ENCODE assay signal across 7 cellular contexts in the genomic region with DNA sequence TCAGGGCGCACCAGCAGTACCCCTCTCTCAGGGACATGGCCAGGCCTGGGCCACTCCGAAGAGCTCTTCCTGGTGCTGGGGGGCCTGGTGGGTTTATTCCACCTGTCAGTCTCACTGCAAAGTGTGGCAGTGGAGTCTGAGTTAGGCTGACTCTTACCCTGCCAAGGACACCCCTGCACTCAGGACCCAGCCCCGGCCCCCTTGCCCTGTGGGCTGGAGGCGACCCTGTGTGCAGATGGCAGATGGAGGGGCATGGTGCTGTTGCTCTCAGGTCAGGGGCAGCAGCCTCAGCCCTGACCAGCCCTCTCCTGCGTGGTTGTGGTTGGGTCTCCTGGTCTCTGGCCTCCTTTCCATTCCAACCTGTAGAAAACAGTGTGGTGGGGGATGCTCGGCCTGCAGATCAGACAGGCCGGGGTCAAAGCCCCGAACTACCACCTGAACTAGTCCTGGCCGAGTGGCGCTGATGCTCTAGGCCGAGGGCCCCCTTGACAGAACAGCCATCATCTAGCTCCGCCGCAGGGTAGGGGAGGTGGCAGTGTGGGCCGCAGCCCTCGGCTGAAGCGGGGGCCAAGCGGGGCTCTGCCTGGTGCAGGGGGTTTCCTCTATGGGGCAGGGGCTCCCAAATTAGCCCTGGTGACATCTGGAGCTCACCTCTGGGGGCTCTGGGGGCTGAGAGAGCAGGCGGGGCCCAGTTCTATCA. TPM values are rescaled to one million over a fixed set of nuclear protein-coding genes. Genes with fewer than 3 reads are reported as not detected.
DNase-seq lines count a peak whose midpoint lies in the region; ATAC-seq, FAIRE-seq and TF ChIP-seq lines count a peak whose summit lies in the region.
"Not testable (repeated sequence)": the region's sequence is repeated elsewhere in the genome, so short reads cannot be mapped to it uniquely, and the experiment has no call there.
"Had no signal": no experiment of that assay in that cellular context is flagged by ENCODE, and none has a peak within 500 bp of the region (broad histone marks: within the 10 kb centered on the region; RNA-seq: fewer than 3 reads in every experiment).

No MANE protein-coding gene starts in this region.

- not testable (repeated sequence) for H3K23ac ChIP-seq in neuronal stem cell (ENCODE audit: low read depth, low read length, poor library complexity)

- peak overlapping the region; percentile 56; the same call in 1 of the 2 replicates for H3K27ac ChIP-seq in BLaER1
- H3K27ac ChIP-seq in BLaER1 treated with 17β-estradiol and CSF1 and Interleukin-3, amounts not matched to agents 10 nM and 100 nM; K562 (ENCODE audit: extremely low read depth, low read depth, low read length); neuronal stem cell (replicated peaks; ENCODE audit: low read length): not testable (repeated sequence)

- not testable (repeated sequence) for ATAC-seq in K562

- H2AK5ac ChIP-seq in neuronal stem cell (ENCODE audit: low read depth, low read length), result not testable (repeated sequence)

- peaks cover 18% of the 10 kb centered on the region for H3K4me1 Mint-ChIP-seq in neural crest cell

- H2BK15ac ChIP-seq in neuronal stem cell (ENCODE audit: low read length), result peak overlapping the region; percentile 26

- not testable (repeated sequence) for H2BK5ac ChIP-seq in neuronal stem cell (ENCODE audit: low read length)

- H2AFZ ChIP-seq in K562 (ENCODE audit: low read depth, low read length); neuronal stem cell (ENCODE audit: low read length): not testable (repeated sequence)

- H3K27me3 Mint-ChIP-seq in neural crest cell (ENCODE audit: low read depth), result not testable (repeated sequence)

- TF ChIP-seq POLR2A in K562 (conservative IDR thresholded peaks at IDR 0.05), result not testable (repeated sequence)

- H4K20me1 ChIP-seq in BLaER1; BLaER1 treated with 17β-estradiol and CSF1 and Interleukin-3, amounts not matched to agents 10 nM and 100 nM: not testable (repeated sequence)
- H4K20me1 ChIP-seq in K562 (replicated peaks; ENCODE audit: control insufficient read depth, insufficient read depth, low read length), result peaks cover 27% of the 10 kb centered on the region

- H3K4me3 ChIP-seq in BLaER1; BLaER1 treated with 17β-estradiol and CSF1 and Interleukin-3, amounts not matched to agents 10 nM and 100 nM; K562; neuronal stem cell (ENCODE audit: low read length in 2 of 2): not testable (repeated sequence)

- peak overlapping the region; percentile 52 for H3K18ac ChIP-seq in neuronal stem cell (ENCODE audit: low read length)

- H3K4me3 Mint-ChIP-seq in neural crest cell, result not testable (repeated sequence)

- H4K8ac ChIP-seq in neuronal stem cell (ENCODE audit: low read depth, low read length), result not testable (repeated sequence)

- H3K14ac ChIP-seq in neuronal stem cell (ENCODE audit: low read length), result not testable (repeated sequence)

- not testable (repeated sequence) for H4K91ac ChIP-seq in neuronal stem cell (ENCODE audit: low read depth, low read length, poor library complexity)

- not testable (repeated sequence) for TF ChIP-seq CTCF in K562 (IDR thresholded peaks at IDR 0.05 in 2 of 3, conservative IDR thresholded peaks at IDR 0.05 in 1 of 3; ENCODE audit: insufficient read depth in 2 of 3, low read depth in 1 of 3, low read length in 3 of 3); neural crest cell (conservative IDR thresholded peaks at IDR 0.05)

- in situ Hi-C loops in K562 (cut with MboI), result not testable (repeated sequence)

- not testable (repeated sequence) for TF ChIP-seq RAD21 in K562 (CRISPR knock-in tag; conservative IDR thresholded peaks at IDR 0.05 in 1 of 2, IDR thresholded peaks at IDR 0.05 in 1 of 2)

- H3K9ac ChIP-seq in BLaER1; neuronal stem cell (ENCODE audit: low read depth, low read length, poor library complexity): not testable (repeated sequence)
- H3K9ac ChIP-seq in BLaER1 treated with 17β-estradiol and CSF1 and Interleukin-3, amounts not matched to agents 10 nM and 100 nM, result peak overlapping the region in 2 of 11 experiments; percentile 9 to 11; a peak in 1 of 22 replicates
- peak overlapping the region in 1 of 2 experiments; percentile 23; a peak in 1 of 4 replicates for H3K9ac ChIP-seq in K562 (ENCODE audit: insufficient read depth in 1 of 2, low read depth in 2 of 2, low read length in 2 of 2)

- not testable (repeated sequence) for H3K36me3 ChIP-seq in BLaER1; BLaER1 treated with 17β-estradiol and CSF1 and Interleukin-3, amounts not matched to agents 10 nM and 100 nM; K562 (ENCODE audit: control insufficient read depth, insufficient read depth, low read length); neuronal stem cell (replicated peaks in 1 of 2; ENCODE audit: control insufficient read depth in 2 of 2, insufficient read depth in 2 of 2, low read length in 2 of 2)

- TF ChIP-seq EP300 in K562 (IDR thresholded peaks at IDR 0.05; ENCODE audit: low read length), result not testable (repeated sequence)

- peak overlapping the region; percentile 35 for H3K27ac Mint-ChIP-seq in neural crest cell (ENCODE audit: unreplicated experiment)

- H3K4me2 ChIP-seq in BLaER1, result peak overlapping the region; percentile 67
- H3K4me2 ChIP-seq in BLaER1 treated with 17β-estradiol and CSF1 and Interleukin-3, amounts not matched to agents 10 nM and 100 nM, result peak overlapping the region in 7 of 11 experiments; percentile 39 to 68 (median 51); a peak in 12 of 22 replicates
- H3K4me2 ChIP-seq in K562 (ENCODE audit: insufficient read depth, low read length); neuronal stem cell (ENCODE audit: insufficient read depth, low read length, poor library complexity, severe bottlenecking): not testable (repeated sequence)

- H3K4me1 ChIP-seq in BLaER1 (peaks cover 82% of the 10 kb centered on the region), K562 (replicated peaks in 1 of 2; ENCODE audit: control insufficient read depth in 2 of 2, insufficient read depth in 2 of 2, low read length in 2 of 2) (peaks cover 0 to 33% of the 10 kb centered on the region in 2 experiments; a peak in 3 of 5 replicates), neuronal stem cell (ENCODE audit: control insufficient read depth in 2 of 2, insufficient read depth in 1 of 2, low read depth in 1 of 2, low read length in 2 of 2) (peaks cover 9 to 26% of the 10 kb centered on the region in 2 donors)
- peaks cover 8 to 81% (median 54%) of the 10 kb centered on the region in 10 experiments for H3K4me1 ChIP-seq in BLaER1 treated with 17β-estradiol and CSF1 and Interleukin-3, amounts not matched to agents 10 nM and 100 nM

- BruUV-seq in K562 (replicated peaks; lab: Mats Ljungman, UMichigan), result not testable (repeated sequence)

- H3K9me3 Mint-ChIP-seq in neural crest cell, result not testable (repeated sequence)

- FAIRE-seq in K562 (lab: Jason Lieb, UNC) (peak; percentile 23), urothelium cell line (lab: Jason Lieb, UNC) (peak; percentile 87)

- H2BK120ac ChIP-seq in neuronal stem cell (ENCODE audit: low read depth, low read length), result not testable (repeated sequence)

- H3K4ac ChIP-seq in neuronal stem cell (ENCODE audit: low read length), result not testable (repeated sequence)

- intact Hi-C loops in K562 (cut with micrococcal nuclease), result not testable (repeated sequence)

- not testable (repeated sequence) for H3K36me3 Mint-ChIP-seq in neural crest cell (ENCODE audit: low read depth)

- H3K9me3 ChIP-seq in BLaER1; BLaER1 treated with 17β-estradiol and CSF1 and Interleukin-3, amounts not matched to agents 10 nM and 100 nM (replicated peaks in 1 of 11); K562 (replicated peaks; ENCODE audit: control insufficient read depth, insufficient read depth, low read depth, low read length); neuronal stem cell (replicated peaks in 1 of 2; ENCODE audit: control insufficient read depth in 2 of 2, insufficient read depth in 1 of 2, low read depth in 1 of 2, low read length in 2 of 2): not testable (repeated sequence)

- peak in 1 of 4 experiments; percentile 32 for DNase-seq in K562 (ENCODE audit: extremely low read depth in 1 of 4, low spot score in 3 of 4)
- DNase-seq in neural crest cell (ENCODE audit: low read depth, low spot score); neuronal stem cell (ENCODE audit: low spot score); urothelium cell line (ENCODE audit: low spot score): not testable (repeated sequence)

- not testable (repeated sequence) for H3K79me1 ChIP-seq in neuronal stem cell (ENCODE audit: low read depth, low read length)

- not testable (repeated sequence) for H2BK12ac ChIP-seq in neuronal stem cell (ENCODE audit: low read length)

- not testable (repeated sequence) for H3K79me2 ChIP-seq in K562 (ENCODE audit: control insufficient read depth, insufficient read depth, low read length)

- 6% methylated on average over 17 of the region's 18 CpGs for WGBS in K562 (ENCODE audit: insufficient coverage, low coverage, missing lambda C conversion rate)
- no CpG with 5 or more reads among the region's 18 CpGs for WGBS in neuronal stem cell (ENCODE audit: extremely low coverage in 2 of 2, insufficient read length in 2 of 2, insufficient replicate concordance in 1 of 2), 2 donors

- POLR2A ChIA-PET in K562 (lab: Yijun Ruan, JAX), result interaction anchor here (1.3 kb wide), 1 partner anchor 121 kb away, joined by 3 read pairs; no protein-coding TSS in a partner anchor

- CTCF ChIA-PET in K562 (lab: Yijun Ruan, JAX; ENCODE audit: low intra/inter-chr PET ratio), result not testable (repeated sequence)

- H3K27me3 ChIP-seq in BLaER1; BLaER1 treated with 17β-estradiol and CSF1 and Interleukin-3, amounts not matched to agents 10 nM and 100 nM; neuronal stem cell (ENCODE audit: control insufficient read depth in 3 of 3, insufficient read depth in 3 of 3, low read depth in 1 of 3, low read length in 3 of 3): not testable (repeated sequence)
- H3K27me3 ChIP-seq in K562 (ENCODE audit: control insufficient read depth in 2 of 2, insufficient read depth in 2 of 2, low read length in 2 of 2), result peaks cover 46 to 88% of the 10 kb centered on the region in 2 experiments; a peak in 4 of 5 replicates

- not testable (repeated sequence) for H3K9me1 ChIP-seq in K562 (ENCODE audit: control insufficient read depth, insufficient read depth, low read length)

RNA-seq across cellular contexts. Expression of a gene that starts 10.0 kb away (rescaled TPM):
- total RNA-seq in K562 (2011; cell fraction: chromatin; rRNA removed; ENCODE audit: low replicate concordance), result 0.62 and 4.8 TPM in 2 replicates
- total RNA-seq in K562 (2011; cell fraction: nucleolus; rRNA removed), result 7.4 and 9.8 TPM in 2 replicates
- total RNA-seq in K562 (2011; cell fraction: nucleoplasm; rRNA removed), result 3.2 and 3.7 TPM in 2 replicates
- total RNA-seq in K562 (2014; rRNA removed), result 1.5 and 2.3 TPM in 2 replicates
- total RNA-seq in K562 (2014; rRNA removed; fragmentation: Illumina TruSeq; extraction: Trizol), result not detected in 2 replicates
- total RNA-seq in K562 (2015; rRNA removed; fragmentation: Illumina TruSeq; extraction: Trizol), result 0.41 and 0.43 TPM in 2 replicates
- total RNA-seq in K562 (2021), result 2.8 and 3.0 TPM in 2 replicates
- 1.3 and 4.4 TPM in 2 replicates for polyA plus RNA-seq in K562 (2011; rRNA removed)
- polyA plus RNA-seq in K562 (2011; cell fraction: cytosol; rRNA removed), result 5.9 and 9.9 TPM in 2 replicates
- polyA plus RNA-seq in K562 (2011; cell fraction: nucleus; rRNA removed), result 2.9 and 3.5 TPM in 2 replicates
- 2.9 and 4.6 TPM in 2 replicates for polyA plus RNA-seq in K562 (2012)
- 0.46 TPM in 1 of 2 replicates, not detected in the other for polyA plus RNA-seq in K562 (2014; fragmentation: Illumina TruSeq; extraction: Trizol)
- polyA plus RNA-seq in K562 (2014; fragmentation: Nextera tagmentation; extraction: Ambion mirVana), result under 1 TPM in 1 of 2 experiments, not detected in 1; 0.04 TPM
- 1.2 and 2.3 TPM in 2 replicates for polyA plus RNA-seq in K562 (2014; rRNA removed)
- polyA minus RNA-seq in K562 (2011; rRNA and poly(A)+ RNA removed), result 1.0 and 1.5 TPM in 2 replicates
- 5.1 and 13.6 TPM in 2 replicates for polyA minus RNA-seq in K562 (2011; cell fraction: cytosol; rRNA and poly(A)+ RNA removed)
- 0.40 and 1.3 TPM in 2 replicates for polyA minus RNA-seq in K562 (2011; cell fraction: nucleus; rRNA and poly(A)+ RNA removed)
- total RNA-seq in neural crest cell, result 17.9 and 19.0 TPM in 2 replicates
- polyA plus RNA-seq in neuronal stem cell (2013, experiment 1 of 2), result 23.2 TPM
- 22.9 TPM for polyA plus RNA-seq in neuronal stem cell (2013, experiment 2 of 2)
- polyA plus RNA-seq: CD14-positive monocyte had no signal

RNA-seq across cellular contexts. Expression of a gene that starts 41.8 kb away (rescaled TPM):
- total RNA-seq in K562 (2011; cell fraction: chromatin; rRNA removed; ENCODE audit: low replicate concordance), result 5.8 and 25.8 TPM in 2 replicates
- total RNA-seq in K562 (2011; cell fraction: nucleolus; rRNA removed), result 37.9 and 39.6 TPM in 2 replicates
- 19.9 and 28.5 TPM in 2 replicates for total RNA-seq in K562 (2011; cell fraction: nucleoplasm; rRNA removed)
- total RNA-seq in K562 (2014; rRNA removed), result 151 and 163 TPM in 2 replicates
- total RNA-seq in K562 (2014; rRNA removed; fragmentation: Illumina TruSeq; extraction: Trizol), result 14.1 and 20.0 TPM in 2 replicates
- total RNA-seq in K562 (2015; rRNA removed; fragmentation: Illumina TruSeq; extraction: Trizol), result 78.1 and 78.6 TPM in 2 replicates
- total RNA-seq in K562 (2021), result 95.3 and 101 TPM in 2 replicates
- polyA plus RNA-seq in K562 (2011; rRNA removed), result 51.0 and 88.0 TPM in 2 replicates
- polyA plus RNA-seq in K562 (2011; cell fraction: cytosol; rRNA removed), result 116 and 204 TPM in 2 replicates
- 72.9 and 95.1 TPM in 2 replicates for polyA plus RNA-seq in K562 (2011; cell fraction: nucleus; rRNA removed)
- polyA plus RNA-seq in K562 (2012), result 80.6 and 161 TPM in 2 replicates
- polyA plus RNA-seq in K562 (2014; fragmentation: Illumina TruSeq; extraction: Trizol), result 40.4 and 66.5 TPM in 2 replicates
- polyA plus RNA-seq in K562 (2014; fragmentation: Nextera tagmentation; extraction: Ambion mirVana), result 1 to 10 TPM; 3.6 to 8.1 TPM
- 113 and 117 TPM in 2 replicates for polyA plus RNA-seq in K562 (2014; rRNA removed)
- polyA minus RNA-seq in K562 (2011; rRNA and poly(A)+ RNA removed), result 14.8 and 17.4 TPM in 2 replicates
- 35.4 and 39.9 TPM in 2 replicates for polyA minus RNA-seq in K562 (2011; cell fraction: cytosol; rRNA and poly(A)+ RNA removed)
- polyA minus RNA-seq in K562 (2011; cell fraction: nucleus; rRNA and poly(A)+ RNA removed), result 29.2 and 43.1 TPM in 2 replicates
- total RNA-seq in neural crest cell, result 52.1 and 58.7 TPM in 2 replicates
- polyA plus RNA-seq in neuronal stem cell (2013, experiment 1 of 2), result 26.0 TPM
- polyA plus RNA-seq in neuronal stem cell (2013, experiment 2 of 2), result 25.8 TPM
